8 cellular contexts compared by ENCODE assay signal in genomic region chr2:156342252-156343095, GRCh38. TPM values are rescaled to one million over a fixed set of nuclear protein-coding genes. Genes with fewer than 3 reads are reported as not detected.
DNase-seq lines count a peak whose midpoint lies in the region; ATAC-seq and TF ChIP-seq lines count a peak whose summit lies in the region.

No MANE protein-coding gene starts in this region.

- intact Hi-C loops in left ventricle myocardium inferior (cut with micrococcal nuclease) (no loop called here), prostate gland (cut with DNase I) (loop anchor here (2.0 kb wide), 1 partner anchor 58 kb away; no protein-coding TSS in a partner anchor), upper lobe of right lung (cut with DNase I) (loop anchor here (10.0 kb wide), 1 partner anchor 62 kb away; no protein-coding TSS in a partner anchor)

- no peaks in the 10 kb centered on the region for H3K9me3 ChIP-seq in left ventricle myocardium inferior (replicated peaks)
- H3K9me3 ChIP-seq in prostate gland = no peaks in the 10 kb centered on the region
- no peaks in the 10 kb centered on the region for H3K9me3 ChIP-seq in upper lobe of right lung

- H3K27me3 ChIP-seq in left ventricle myocardium inferior (ENCODE audit: low read depth) = no peaks in the 10 kb centered on the region
- no peaks in the 10 kb centered on the region for H3K27me3 ChIP-seq in prostate gland (replicated peaks; ENCODE audit: insufficient read depth)
- H3K27me3 ChIP-seq in upper lobe of right lung = no peaks in the 10 kb centered on the region

- peak; percentile 83 for TF ChIP-seq POLR2A in prostate gland (IDR thresholded peaks at IDR 0.05)

- peak; percentile 75 for DNase-seq in NCI-H1092 (lab: John Stamatoyannopoulos, UW)
- peak; percentile 62 to 92 (median 85) for DNase-seq in T-cell
- peak; percentile 89 for DNase-seq in amniotic epithelial cell (ENCODE audit: low read depth)
- peak; percentile 95 for DNase-seq in left ventricle myocardium inferior
- peak; percentile 93 for DNase-seq in prostate gland (ENCODE audit: low spot score)
- peak; percentile 97 for DNase-seq in upper lobe of right lung

- H3K4me3 Mint-ChIP-seq in T-cell = peak overlapping the region; percentile 89 to 95 (median 93)

- CTCF ChIA-PET in T-cell (lab: Charles Lee) = interaction anchor here (0.6 to 1.9 kb wide), 6 partner anchors 8 to 131 kb away, joined by 3 to 14 read pairs (median 4); no protein-coding TSS in a partner anchor

- H3K36me3 ChIP-seq in left ventricle myocardium inferior = no peaks in the 10 kb centered on the region
- no peaks in the 10 kb centered on the region for H3K36me3 ChIP-seq in prostate gland
- H3K36me3 ChIP-seq in upper lobe of right lung = no peaks in the 10 kb centered on the region

- peaks cover 35 to 50% (median 41%) of the 10 kb centered on the region in 3 donors for H3K4me1 Mint-ChIP-seq in T-cell

- H3K27ac Mint-ChIP-seq in T-cell = peak overlapping the region; percentile 95 to 98

- H3K27me3 Mint-ChIP-seq in T-cell = no peaks in the 10 kb centered on the region

- H3K27ac ChIP-seq in left ventricle myocardium inferior (replicated peaks) (peak overlapping the region; percentile 98), prostate gland (peak overlapping the region; percentile 99 to 100), upper lobe of right lung (peak overlapping the region; percentile 100)

- H3K9me3 Mint-ChIP-seq in T-cell = no peaks in the 10 kb centered on the region

- TF ChIP-seq CTCF in GM12875 (IDR thresholded peaks at IDR 0.05; ENCODE audit: borderline replicate concordance, insufficient read depth, low read depth, low read length) (no peak), left ventricle myocardium inferior (IDR thresholded peaks at IDR 0.05; ENCODE audit: borderline replicate concordance) (no peak), prostate gland (IDR thresholded peaks at IDR 0.05) (peak in 2 of 4 experiments; percentile 11 to 42), upper lobe of right lung (IDR thresholded peaks at IDR 0.05) (no peak)

- H3K4me3 ChIP-seq in GM12875 (ENCODE audit: low read depth, low read length) = peak overlapping the region; percentile 78
- peak overlapping the region; percentile 88 for H3K4me3 ChIP-seq in left ventricle myocardium inferior
- H3K4me3 ChIP-seq in prostate gland = peak overlapping the region; percentile 92 to 94
- H3K4me3 ChIP-seq in upper lobe of right lung = peak overlapping the region; percentile 86

- POLR2A ChIA-PET in T-cell (lab: Charles Lee) = interaction anchor here (0.6 to 2.7 kb wide), 9 partner anchors 10 to 1062 kb away, joined by 3 to 61 read pairs (median 5); partner anchors contain the start of gene NR4A2 (in 1 of the 2)

- no peaks in the 10 kb centered on the region for H3K36me3 Mint-ChIP-seq in T-cell

- H3K4me1 ChIP-seq in left ventricle myocardium inferior (peaks cover 36% of the 10 kb centered on the region), prostate gland (replicated peaks) (no peaks in the 10 kb centered on the region), upper lobe of right lung (peaks cover 25% of the 10 kb centered on the region)

- 1% methylated on average over 82 of the region's 86 CpGs for WGBS in prostate gland

- peak; percentile 46 for ATAC-seq in HG02623 (IDR thresholded peaks at IDR 0.05; ENCODE audit: unreplicated experiment)
- ATAC-seq in T-cell (replicated peaks in 1 of 4) = peak; percentile 64 to 70 (median 68)
- peak; percentile 92 for ATAC-seq in upper lobe of right lung

RNA-seq across cellular contexts. Expression of gene NR4A2, which starts 10.0 kb away (rescaled TPM):
- 100 to 1,000 TPM in 2 of 5 donors, 1 to 10 TPM in 3; 3.7 to 300 (median 6.7) TPM for total RNA-seq in T-cell
- total RNA-seq in left ventricle myocardium inferior = 0.88 TPM
- total RNA-seq in prostate gland = 1 to 10 TPM; 2.3 to 4.5 TPM
- 3.5 TPM for total RNA-seq in upper lobe of right lung

Comparison
In these comparisons a context has a peak if more than half of its experiments do, and no peak if none do; other contexts are left out.
1. Peak in every context shown above with its lines: DNase-seq, ATAC-seq, H3K4me3 ChIP-seq and H3K27ac ChIP-seq.